ENCODE assay signal across 22 cellular contexts in the genomic region with DNA sequence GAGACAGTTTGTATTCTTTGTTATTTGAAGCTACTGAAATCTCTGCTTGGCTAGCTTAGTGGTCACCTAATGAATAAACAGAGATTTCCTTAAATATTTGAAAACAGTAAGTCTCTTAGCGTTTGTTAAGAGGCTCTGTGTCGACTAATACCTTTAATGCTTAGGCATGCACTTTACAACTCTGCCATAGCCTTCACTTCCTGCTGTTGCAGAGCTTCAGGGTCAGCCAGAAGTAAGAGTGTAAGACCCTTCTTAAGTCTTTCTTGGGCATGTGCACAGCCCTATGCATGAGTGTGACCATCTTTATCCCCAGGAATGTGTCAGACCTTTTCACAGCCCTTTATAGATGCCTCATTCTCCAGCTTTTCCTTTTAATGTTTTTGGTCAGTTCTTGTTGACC.
"Had no signal": no experiment of that assay in that cellular context is flagged by ENCODE, and none has a peak within 500 bp of the region (broad histone marks: within the 10 kb centered on the region; RNA-seq: fewer than 3 reads in every experiment).

No MANE protein-coding gene starts in this region.

- DNase-seq: MV-4-11, NCI-H1048, NCI-H1105, NCI-H1417, NCI-H1436 treated with DMSO at 0.1 percent for 48 hours, NCI-H1694, NCI-H187 treated with DMSO at 0.1 percent for 48 hours, NCI-H2029 treated with DMSO at 0.1 percent for 48 hours, NCI-H2171 treated with DMSO at 0.1 percent for 48 hours, NCI-H345, NCI-H446 treated with DMSO at 0.1 percent for 48 hours, NCI-H510A treated with DMSO at 0.1 percent for 48 hours, NCI-H526 treated with DMSO at 0.1 percent for 48 hours, NCI-H748 treated with DMSO at 0.1 percent for 48 hours, Right ventricle myocardium superior, RPMI8226, SK-N-SH, SW 1271, T-cell had no signal

- H3K4me3 ChIP-seq: K562 had no signal

- ATAC-seq: K562, T-cell had no signal

- H3K9me2 ChIP-seq: SK-N-SH had no signal

- H3K9ac ChIP-seq: KMS-11, SK-N-SH had no signal

- H3K27ac ChIP-seq: KMS-11 had no signal

- H3K4me2 ChIP-seq: KMS-11, SK-N-SH had no signal

- FAIRE-seq: K562, RCC 7860 had no signal

- H3K9me3 ChIP-seq: SK-N-SH had no signal
